15 cellular contexts compared by ENCODE assay signal in genomic region chr5:66230551-66230950, GRCh38.
A peak's percentile ranks its signal among the peaks of the same experiment; 100 is the strongest.
DNase-seq lines count a peak whose midpoint lies in the region; ATAC-seq and TF ChIP-seq lines count a peak whose summit lies in the region.
"Had no signal": no experiment of that assay in that cellular context is flagged by ENCODE, and none has a peak within 500 bp of the region (broad histone marks: within the 10 kb centered on the region; RNA-seq: fewer than 3 reads in every experiment).

No MANE protein-coding gene starts in this region.

- no peaks in the 10 kb centered on the region for H3K9me3 ChIP-seq in gastrocnemius medialis
- H3K9me3 ChIP-seq: uterus had no signal

- H3K4me1 Mint-ChIP-seq in Calu3 (ENCODE audit: low read depth, unreplicated experiment) (peaks cover 8% of the 10 kb centered on the region), endothelial cell (ENCODE audit: unreplicated experiment) (peaks cover 8% of the 10 kb centered on the region)

- H3K36me3 Mint-ChIP-seq in Calu3 (ENCODE audit: insufficient read depth, unreplicated experiment) (no peaks in the 10 kb centered on the region), endothelial cell (ENCODE audit: low read depth, unreplicated experiment) (no peaks in the 10 kb centered on the region)
- H3K36me3 Mint-ChIP-seq in activated naive CD4-positive, alpha-beta T cell treated with anti-CD3 and anti-CD28 coated beads, Interleukin-2, amount 50 U/mL, for 72 hours, result peaks cover 0 to 7% of the 10 kb centered on the region in 2 donors

- H3K27me3 ChIP-seq in gastrocnemius medialis, result no peaks in the 10 kb centered on the region
- H3K27me3 ChIP-seq: uterus had no signal

- no peaks in the 10 kb centered on the region for H3K27me3 Mint-ChIP-seq in Calu3 (ENCODE audit: unreplicated experiment)
- peaks cover 5% of the 10 kb centered on the region for H3K27me3 Mint-ChIP-seq in endothelial cell (ENCODE audit: unreplicated experiment)

- no peaks in the 10 kb centered on the region for H3K4me1 ChIP-seq in gastrocnemius medialis
- H3K4me1 ChIP-seq: uterus had no signal

- CTCF ChIA-PET in Calu3 (lab: Charles Lee), result interaction anchor here (1.7 kb wide), 1 partner anchor 76 kb away, joined by 3 read pairs; no protein-coding TSS in a partner anchor

- TF ChIP-seq POLR2A in gastrocnemius medialis (IDR thresholded peaks at IDR 0.05), result no peak

- H3K4me3 Mint-ChIP-seq in Calu3 (ENCODE audit: low read depth, unreplicated experiment) (no peak overlapping the region), endothelial cell (ENCODE audit: unreplicated experiment) (no peak overlapping the region)

- no peaks in the 10 kb centered on the region for H3K36me3 ChIP-seq in gastrocnemius medialis
- H3K36me3 ChIP-seq: uterus had no signal

- no peak for ATAC-seq in gastrocnemius medialis
- ATAC-seq in activated naive CD4-positive, alpha-beta T cell treated with anti-CD3 and anti-CD28 coated beads, Interleukin-2, amount 50 U/mL, for 72 hours, result no peak

- H3K27ac Mint-ChIP-seq in Calu3 (ENCODE audit: unreplicated experiment) (no peak overlapping the region), endothelial cell (ENCODE audit: unreplicated experiment) (peak overlapping the region; percentile 83)
- no peak overlapping the region for H3K27ac Mint-ChIP-seq in activated naive CD4-positive, alpha-beta T cell treated with anti-CD3 and anti-CD28 coated beads, Interleukin-2, amount 50 U/mL, for 72 hours

- in situ Hi-C loops in gastrocnemius medialis (cut with MboI; ENCODE audit: low sequenced_read_pairs in 4 of 4), result no loop called here

- intact Hi-C loops in Calu3 (cut with micrococcal nuclease; ENCODE audit: unreplicated experiment) (no loop called here), gastrocnemius medialis (cut with DNase I; ENCODE audit: low total_unique reads) (no loop called here)

- H3K4me3 ChIP-seq in gastrocnemius medialis, result no peak overlapping the region
- H3K4me3 ChIP-seq: uterus had no signal

- TF ChIP-seq CTCF in Calu3 (IDR thresholded peaks at IDR 0.05; ENCODE audit: unreplicated experiment), result no peak
- no peak for TF ChIP-seq CTCF in endothelial cell (IDR thresholded peaks at IDR 0.05; ENCODE audit: unreplicated experiment)
- TF ChIP-seq CTCF in gastrocnemius medialis (IDR thresholded peaks at IDR 0.05 in 4 of 5, conservative IDR thresholded peaks at IDR 0.05 in 1 of 5), result no peak

- no TSS peak for BruUV-seq in Calu3 (replicated peaks; lab: Mats Ljungman, UMichigan)

- H3K9me3 Mint-ChIP-seq in Calu3 (ENCODE audit: low read depth, unreplicated experiment) (peaks cover 2% of the 10 kb centered on the region), endothelial cell (ENCODE audit: unreplicated experiment) (no peaks in the 10 kb centered on the region)
- peaks cover 0 to 3% of the 10 kb centered on the region in 2 donors for H3K9me3 Mint-ChIP-seq in activated naive CD4-positive, alpha-beta T cell treated with anti-CD3 and anti-CD28 coated beads, Interleukin-2, amount 50 U/mL, for 72 hours

- H3K27ac ChIP-seq in gastrocnemius medialis, result no peak overlapping the region
- H3K27ac ChIP-seq: uterus had no signal

- peak; percentile 21 for DNase-seq in Calu3
- peak; percentile 18 for DNase-seq in ELR (ENCODE audit: low read depth)
- DNase-seq in NCI-H748 (lab: John Stamatoyannopoulos, UW; ENCODE audit: unreplicated experiment), result peak; percentile 82
- DNase-seq in endothelial cell (ENCODE audit: low spot score), result peak; percentile 24
- no peak for DNase-seq in cerebellum (ENCODE audit: low spot score)
- no peak for DNase-seq in gastrocnemius medialis
- DNase-seq in GOT3 (lab: John Stamatoyannopoulos, UW), result no peak
- DNase-seq in activated naive CD4-positive, alpha-beta T cell treated with anti-CD3 and anti-CD28 coated beads, Interleukin-2, amount 50 U/mL, for 72 hours (ENCODE audit: low spot score in 2 of 2), result no peak
- DNase-seq: activated CD4-positive, CD25-positive, alpha-beta regulatory T cell; activated T-cell treated with anti-CD3 and anti-CD28 coated beads for 4 hours; DMS153; IMR-90; NCI-H2081 treated with DMSO at 0.1 percent for 48 hours; stimulated activated naive CD4-positive, alpha-beta T cell; uterus had no signal

Comparison
In these comparisons a context has a peak if more than half of its experiments do, and no peak if none do; other contexts are left out.
1. DNase-seq: peak in Calu3 (single experiment), ELR (single experiment), NCI-H748 (single experiment) and endothelial cell (single experiment); none in cerebellum (single experiment), gastrocnemius medialis (0 of 2), GOT3 (single experiment) and activated naive CD4-positive, alpha-beta T cell treated with anti-CD3 and anti-CD28 coated beads, Interleukin-2, amount 50 U/mL, for 72 hours (0 of 2).